Comparison of ENCODE assay signal across 26 cellular contexts in the genomic region with DNA sequence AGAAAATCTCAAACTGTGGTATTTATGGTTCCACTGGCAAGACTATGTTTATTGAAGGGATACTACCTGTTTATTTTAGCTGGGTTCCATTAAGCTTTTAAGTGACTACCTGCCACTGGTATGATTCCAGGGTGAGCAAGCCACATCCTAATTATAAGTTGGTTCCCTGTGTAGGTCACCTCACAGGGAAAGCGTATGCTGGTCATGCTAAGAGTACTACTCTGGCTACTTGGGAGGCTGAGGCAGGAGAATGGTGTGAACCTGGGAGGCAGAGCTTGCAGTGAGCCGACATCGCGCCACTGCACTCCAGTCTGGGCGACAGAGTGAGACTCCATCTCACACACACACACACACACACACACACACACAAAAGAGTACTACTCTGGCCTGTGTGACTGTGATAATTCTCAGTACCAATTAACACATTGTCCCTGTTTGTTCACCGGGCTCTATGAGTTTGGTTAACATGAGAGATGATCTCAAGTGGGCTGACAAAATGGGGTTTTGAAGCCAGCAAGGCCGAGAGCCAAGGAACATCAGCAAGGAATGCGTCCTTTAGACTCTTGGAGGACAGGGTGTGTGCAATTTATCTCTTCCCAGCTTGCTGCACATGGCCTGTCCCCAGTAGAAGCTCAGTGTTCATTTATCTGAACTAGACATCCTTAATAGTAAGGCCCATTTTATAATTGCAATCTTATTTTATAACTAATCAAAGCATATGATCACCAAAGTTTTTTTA. TPM values are rescaled to one million over a fixed set of nuclear protein-coding genes. Genes with fewer than 3 reads are reported as not detected.
DNase-seq lines count a peak whose midpoint lies in the region; ATAC-seq and TF ChIP-seq lines count a peak whose summit lies in the region.
"Had no signal": no experiment of that assay in that cellular context is flagged by ENCODE, and none has a peak within 500 bp of the region (broad histone marks: within the 10 kb centered on the region; RNA-seq: fewer than 3 reads in every experiment).

No MANE protein-coding gene starts in this region.

- WGBS in right cardiac atrium: 60% methylated on average over 8 of the region's 8 CpGs

- H3K9me3 ChIP-seq in right atrium auricular region (no peaks in the 10 kb centered on the region), right cardiac atrium (ENCODE audit: control insufficient read depth, low read length) (no peaks in the 10 kb centered on the region)
- H3K9me3 ChIP-seq: BLaER1, HAP-1, Peyer's patch, SK-N-SH had no signal

- no peaks in the 10 kb centered on the region for H3K36me3 ChIP-seq in right atrium auricular region
- H3K36me3 ChIP-seq: BLaER1, HAP-1, Peyer's patch had no signal

- in situ Hi-C loops in GM13976 (cut with MboI; ENCODE audit: low sequenced_read_pairs, unreplicated experiment): loop anchor here (25.0 kb wide), 1 partner anchor 263 kb away; a partner anchor contains a TSS

- peak; percentile 76 for ATAC-seq in Right ventricle myocardium inferior
- ATAC-seq in right cardiac atrium: peak; percentile 61 to 77
- no peak for ATAC-seq in left colon

- DNase-seq in Right ventricle myocardium inferior (ENCODE audit: missing footprints) (no peak), right atrium auricular region (ENCODE audit: low spot score) (no peak), NCI-H2029 treated with DMSO at 0.1 percent for 48 hours (lab: John Stamatoyannopoulos, UW) (peak; percentile 59), right cardiac atrium (no peak), ureter (ENCODE audit: low spot score) (peak; percentile 22), NOMO-1 treated with DMSO at 0.1 percent for 48 hours (lab: John Stamatoyannopoulos, UW; ENCODE audit: unreplicated experiment) (no peak), left colon (no peak), GM13976 (ENCODE audit: low spot score) (no peak)
- DNase-seq: CD4-positive, CD25-positive, alpha-beta regulatory T cell; DMS153; DND-41; GM23248; HFFc6; IMR-90; NCI-H1048; NCI-H1694; NCI-H2081 treated with DMSO at 0.1 percent for 48 hours; NCI-H446; NCI-H524 treated with DMSO at 0.1 percent for 48 hours; OCI-M1; Peyer's patch; SK-N-SH; SW 1271 had no signal

- H3K4me3 ChIP-seq in right atrium auricular region: no peak overlapping the region
- H3K4me3 ChIP-seq in right cardiac atrium (ENCODE audit: low read length): no peak overlapping the region
- H3K4me3 ChIP-seq: BLaER1, GM23248, HAP-1, Peyer's patch had no signal

- H3K27me3 ChIP-seq in right atrium auricular region (no peaks in the 10 kb centered on the region), right cardiac atrium (ENCODE audit: control insufficient read depth, insufficient read depth) (no peaks in the 10 kb centered on the region)
- H3K27me3 ChIP-seq: BLaER1, Peyer's patch had no signal

- intact Hi-C loops in Right ventricle myocardium inferior (cut with DNase I): no loop called here
- intact Hi-C loops in right cardiac atrium (cut with DNase I): no loop called here
- intact Hi-C loops in left colon (cut with DNase I, micrococcal nuclease): no loop called here

- TF ChIP-seq CTCF in right atrium auricular region (IDR thresholded peaks at IDR 0.05): no peak
- no peak for TF ChIP-seq CTCF in GM13976 (IDR thresholded peaks at IDR 0.05; ENCODE audit: borderline replicate concordance, control extremely low read depth, extremely low read depth, insufficient read depth, missing control alignments)

- H3K27ac ChIP-seq in right atrium auricular region (no peak overlapping the region), right cardiac atrium (ENCODE audit: low read length) (no peak overlapping the region)
- H3K27ac ChIP-seq: BLaER1, GM23248, KMS-11, Peyer's patch had no signal

- H3K4me1 ChIP-seq in right atrium auricular region (no peaks in the 10 kb centered on the region), right cardiac atrium (ENCODE audit: control insufficient read depth, insufficient read depth, low read length) (no peaks in the 10 kb centered on the region)
- H3K4me1 ChIP-seq: BLaER1, HAP-1, Peyer's patch had no signal

RNA-seq across cellular contexts. Expression of a gene that starts 15.2 kb away (rescaled TPM):
- total RNA-seq in Right ventricle myocardium inferior: 41.3 TPM
- 10 to 100 TPM; 40.1 to 40.4 TPM for total RNA-seq in right atrium auricular region
- 10 to 100 TPM; 44.4 to 58.9 (median 54.8) TPM for total RNA-seq in right cardiac atrium
- 22.8 TPM for polyA plus RNA-seq in right cardiac atrium
- total RNA-seq in ureter: 61.2 TPM
- 10 to 100 TPM; 52.6 to 54.6 TPM for total RNA-seq in left colon

Comparison
In these comparisons a context has a peak if more than half of its experiments do, and no peak if none do; other contexts are left out.
1. DNase-seq: peak in NCI-H2029 treated with DMSO at 0.1 percent for 48 hours (single experiment) and ureter (single experiment); none in Right ventricle myocardium inferior (single experiment), right atrium auricular region (single experiment), right cardiac atrium (0 of 3), NOMO-1 treated with DMSO at 0.1 percent for 48 hours (single experiment), left colon (0 of 2) and GM13976 (single experiment).